In the genomic region with DNA sequence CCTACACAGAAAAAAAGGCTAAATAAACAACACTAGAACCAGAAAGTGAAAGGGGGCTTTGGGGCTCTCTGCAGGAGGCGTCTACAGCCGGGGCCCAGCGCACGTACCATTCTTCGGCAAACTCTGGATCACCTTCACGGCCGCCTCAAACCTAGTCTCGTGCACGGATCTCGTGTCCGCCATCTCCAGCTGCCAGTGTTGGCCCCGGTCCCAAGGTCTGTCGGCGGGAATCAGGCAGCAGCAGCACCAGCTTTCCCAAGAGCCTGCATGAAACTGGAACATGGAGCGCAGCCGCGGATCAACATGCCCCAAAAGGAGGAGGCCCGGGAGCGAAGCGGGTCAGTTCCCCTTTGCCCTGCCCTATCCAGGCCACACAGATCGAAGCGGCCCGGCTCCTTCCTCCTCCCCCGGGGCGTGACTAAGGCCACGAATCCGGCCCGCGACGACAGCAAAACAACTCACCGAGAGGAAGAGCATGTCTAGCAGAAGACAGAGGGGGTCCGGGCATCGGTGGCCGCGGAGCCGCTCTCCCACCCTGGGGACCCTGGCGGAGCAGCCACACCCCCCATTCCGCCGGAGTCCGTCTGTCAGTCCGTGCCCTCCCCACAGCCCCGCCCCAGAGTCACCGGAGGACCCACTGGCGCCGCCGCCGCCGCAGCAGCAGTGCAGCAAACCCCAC, we compare ENCODE assay signal across 1 cellular context.
TF ChIP-seq lines count a peak whose summit lies in the region.

ACBD5 (minus strand) TSS at position 586 of the 679 bp plus-strand sequence; CDS start at position 477, 109 bp downstream.

TF ChIP-seq in HepG2, 621 proteins besides CTCF, POLR2A, EP300 and RAD21 (continued from another document and continues in another):
- peak; percentile 30; the same call in 1 of the 2 replicates for TF ChIP-seq ZBTB43 (CRISPR knock-in tag; conservative IDR thresholded peaks at IDR 0.05)
- TF ChIP-seq ZNF564 (CRISPR knock-in tag; IDR thresholded peaks at IDR 0.05): 0 out of 2 replicates have a peak, but pooled peaks have one; percentile 11
- peak; percentile 88 for TF ChIP-seq ZMAT3 (CRISPR knock-in tag; conservative IDR thresholded peaks at IDR 0.05)
- TF ChIP-seq PRDM15 (CRISPR knock-in tag; IDR thresholded peaks at IDR 0.05): peak; percentile 68
- TF ChIP-seq NR2F2 (IDR thresholded peaks at IDR 0.05; ENCODE audit: borderline replicate concordance, low read depth): no peak
- TF ChIP-seq ZNF234 (CRISPR knock-in tag; conservative IDR thresholded peaks at IDR 0.05): 0 out of 2 replicates have a peak, but pooled peaks have one; percentile 40
- peak; percentile 59; the same call in 1 of the 2 replicates for TF ChIP-seq TARDBP (CRISPR knock-in tag; IDR thresholded peaks at IDR 0.05)
- no peak for TF ChIP-seq ZNF550 (CRISPR knock-in tag; IDR thresholded peaks at IDR 0.05; ENCODE audit: borderline replicate concordance)
- peak; percentile 63; the same call in 1 of the 2 replicates for TF ChIP-seq ZNF367 (CRISPR knock-in tag; IDR thresholded peaks at IDR 0.05; ENCODE audit: borderline replicate concordance)
- no peak; the same call in 1 of the 2 replicates for TF ChIP-seq ZZZ3 (CRISPR knock-in tag; IDR thresholded peaks at IDR 0.05; ENCODE audit: borderline replicate concordance)
- TF ChIP-seq, protein P1, sequence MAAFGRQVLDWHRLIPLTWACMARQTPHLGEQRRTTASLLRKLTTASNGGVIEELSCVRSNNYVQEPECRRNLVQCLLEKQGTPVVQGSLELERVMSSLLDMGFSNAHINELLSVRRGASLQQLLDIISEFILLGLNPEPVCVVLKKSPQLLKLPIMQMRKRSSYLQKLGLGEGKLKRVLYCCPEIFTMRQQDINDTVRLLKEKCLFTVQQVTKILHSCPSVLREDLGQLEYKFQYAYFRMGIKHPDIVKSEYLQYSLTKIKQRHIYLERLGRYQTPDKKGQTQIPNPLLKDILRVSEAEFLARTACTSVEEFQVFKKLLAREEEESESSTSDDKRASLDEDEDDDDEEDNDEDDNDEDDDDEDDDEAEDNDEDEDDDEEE (CRISPR knock-in tag; IDR thresholded peaks at IDR 0.05): peak; percentile 70; the same call in 1 of the 2 replicates
- TF ChIP-seq MTA3 (CRISPR knock-in tag; IDR thresholded peaks at IDR 0.05): no peak
- peak; percentile 73 for TF ChIP-seq HOXA3 (CRISPR knock-in tag; IDR thresholded peaks at IDR 0.05)
- 0 out of 2 replicates have a peak, but pooled peaks have one; percentile 31 for TF ChIP-seq ZNF329 (CRISPR knock-in tag; IDR thresholded peaks at IDR 0.05; ENCODE audit: low read depth)
- no peak for TF ChIP-seq HNRNPH1 (optimal IDR thresholded peaks at IDR 0.05; ENCODE audit: low read depth, low read length)
- 0 out of 2 replicates have a peak, but pooled peaks have one; percentile 40 for TF ChIP-seq ZBTB25 (CRISPR knock-in tag; IDR thresholded peaks at IDR 0.05)
- TF ChIP-seq SNAI1 (CRISPR knock-in tag; IDR thresholded peaks at IDR 0.05; ENCODE audit: borderline replicate concordance): peak; percentile 92
- TF ChIP-seq ZNF501 (CRISPR knock-in tag; IDR thresholded peaks at IDR 0.05): peak; percentile 69
- TF ChIP-seq LCORL (IDR thresholded peaks at IDR 0.05): 0 out of 2 replicates have a peak, but pooled peaks have one; percentile 12
- TF ChIP-seq LCORL (CRISPR knock-in tag; IDR thresholded peaks at IDR 0.05): peak; percentile 84
- TF ChIP-seq ZNF430 (CRISPR knock-in tag; IDR thresholded peaks at IDR 0.05): peak; percentile 2; the same call in 1 of the 2 replicates
- no peak for TF ChIP-seq MIER3 (CRISPR knock-in tag; IDR thresholded peaks at IDR 0.05; ENCODE audit: borderline replicate concordance)
- TF ChIP-seq MAX (IDR thresholded peaks at IDR 0.05): peak; percentile 69
- no peak for TF ChIP-seq GTF2F1 (IDR thresholded peaks at IDR 0.05; ENCODE audit: low read length)
- no peak for TF ChIP-seq NR0B2 (CRISPR knock-in tag; IDR thresholded peaks at IDR 0.05)
- no peak for TF ChIP-seq ZNF326 (CRISPR knock-in tag; IDR thresholded peaks at IDR 0.05; ENCODE audit: borderline replicate concordance)
- TF ChIP-seq ZNF354B (CRISPR knock-in tag; IDR thresholded peaks at IDR 0.05): peak; percentile 86; the same call in 1 of the 2 replicates
- 0 out of 2 replicates have a peak, but pooled peaks have one; percentile 63 for TF ChIP-seq ZNF160 (CRISPR knock-in tag; IDR thresholded peaks at IDR 0.05)
- 0 out of 2 replicates have a peak, but pooled peaks have one; percentile 16 for TF ChIP-seq HMG20A (CRISPR knock-in tag; IDR thresholded peaks at IDR 0.05; ENCODE audit: borderline replicate concordance)
- peak; percentile 38; the same call in 1 of the 2 replicates for TF ChIP-seq NCOA2 (CRISPR knock-in tag; IDR thresholded peaks at IDR 0.05)
- TF ChIP-seq NFE2 (CRISPR knock-in tag; IDR thresholded peaks at IDR 0.05): no peak
- TF ChIP-seq, protein P2, sequence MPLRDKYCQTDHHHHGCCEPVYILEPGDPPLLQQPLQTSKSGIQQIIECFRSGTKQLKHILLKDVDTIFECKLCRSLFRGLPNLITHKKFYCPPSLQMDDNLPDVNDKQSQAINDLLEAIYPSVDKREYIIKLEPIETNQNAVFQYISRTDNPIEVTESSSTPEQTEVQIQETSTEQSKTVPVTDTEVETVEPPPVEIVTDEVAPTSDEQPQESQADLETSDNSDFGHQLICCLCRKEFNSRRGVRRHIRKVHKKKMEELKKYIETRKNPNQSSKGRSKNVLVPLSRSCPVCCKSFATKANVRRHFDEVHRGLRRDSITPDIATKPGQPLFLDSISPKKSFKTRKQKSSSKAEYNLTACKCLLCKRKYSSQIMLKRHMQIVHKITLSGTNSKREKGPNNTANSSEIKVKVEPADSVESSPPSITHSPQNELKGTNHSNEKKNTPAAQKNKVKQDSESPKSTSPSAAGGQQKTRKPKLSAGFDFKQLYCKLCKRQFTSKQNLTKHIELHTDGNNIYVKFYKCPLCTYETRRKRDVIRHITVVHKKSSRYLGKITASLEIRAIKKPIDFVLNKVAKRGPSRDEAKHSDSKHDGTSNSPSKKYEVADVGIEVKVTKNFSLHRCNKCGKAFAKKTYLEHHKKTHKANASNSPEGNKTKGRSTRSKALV (CRISPR knock-in tag; IDR thresholded peaks at IDR 0.05): no peak; the same call in none of the 2 replicates
- peak; percentile 65; the same call in 1 of the 2 replicates for TF ChIP-seq ZNF709 (CRISPR knock-in tag; IDR thresholded peaks at IDR 0.05)
- TF ChIP-seq SUZ12 (IDR thresholded peaks at IDR 0.05; ENCODE audit: low read depth, low read length): no peak
- TF ChIP-seq, protein P3, sequence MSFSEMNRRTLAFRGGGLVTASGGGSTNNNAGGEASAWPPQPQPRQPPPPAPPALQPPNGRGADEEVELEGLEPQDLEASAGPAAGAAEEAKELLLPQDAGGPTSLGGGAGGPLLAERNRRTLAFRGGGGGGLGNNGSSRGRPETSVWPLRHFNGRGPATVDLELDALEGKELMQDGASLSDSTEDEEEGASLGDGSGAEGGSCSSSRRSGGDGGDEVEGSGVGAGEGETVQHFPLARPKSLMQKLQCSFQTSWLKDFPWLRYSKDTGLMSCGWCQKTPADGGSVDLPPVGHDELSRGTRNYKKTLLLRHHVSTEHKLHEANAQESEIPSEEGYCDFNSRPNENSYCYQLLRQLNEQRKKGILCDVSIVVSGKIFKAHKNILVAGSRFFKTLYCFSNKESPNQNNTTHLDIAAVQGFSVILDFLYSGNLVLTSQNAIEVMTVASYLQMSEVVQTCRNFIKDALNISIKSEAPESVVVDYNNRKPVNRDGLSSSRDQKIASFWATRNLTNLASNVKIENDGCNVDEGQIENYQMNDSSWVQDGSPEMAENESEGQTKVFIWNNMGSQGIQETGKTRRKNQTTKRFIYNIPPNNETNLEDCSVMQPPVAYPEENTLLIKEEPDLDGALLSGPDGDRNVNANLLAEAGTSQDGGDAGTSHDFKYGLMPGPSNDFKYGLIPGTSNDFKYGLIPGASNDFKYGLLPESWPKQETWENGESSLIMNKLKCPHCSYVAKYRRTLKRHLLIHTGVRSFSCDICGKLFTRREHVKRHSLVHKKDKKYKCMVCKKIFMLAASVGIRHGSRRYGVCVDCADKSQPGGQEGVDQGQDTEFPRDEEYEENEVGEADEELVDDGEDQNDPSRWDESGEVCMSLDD (CRISPR knock-in tag; IDR thresholded peaks at IDR 0.05; ENCODE audit: borderline replicate concordance): 0 out of 2 replicates have a peak, but pooled peaks have one; percentile 53
- TF ChIP-seq AHDC1 (CRISPR knock-in tag; IDR thresholded peaks at IDR 0.05; ENCODE audit: borderline replicate concordance): no peak
